Comparison of ENCODE assay signal across 8 cellular contexts in genomic region chr7:75878769-75879596, GRCh38. TPM values are rescaled to one million over a fixed set of nuclear protein-coding genes. Genes with fewer than 3 reads are reported as not detected.
DNase-seq lines count a peak whose midpoint lies in the region; ATAC-seq and TF ChIP-seq lines count a peak whose summit lies in the region.

TSS of gene RHBDD2 (plus strand) at chr7:75879034. CDS start at chr7:75879083, 49 bp downstream.

- peak within 1 kb of the TSS; percentile 98 for H3K4me2 ChIP-seq in osteoblast (ENCODE audit: insufficient read depth, low read length)

- 0 to 1% methylated on average over 28 to 54 of the region's 64 CpGs for WGBS in testis, 2 donors

- peaks cover 30% of the 10 kb centered on the region for H3K36me3 ChIP-seq in osteoblast (ENCODE audit: insufficient read depth, low read length)
- H3K36me3 ChIP-seq in testis (ENCODE audit: low read depth, missing control alignments) = no peaks in the 10 kb centered on the region

- H3K27ac ChIP-seq in osteoblast (ENCODE audit: low read depth, low read length) (peak within 1 kb of the TSS; percentile 83), testis (peak within 1 kb of the TSS; percentile 89 to 94)

- peaks cover 36% of the 10 kb centered on the region for H3K4me1 Mint-ChIP-seq in activated naive CD8-positive, alpha-beta T cell (ENCODE audit: low read depth)

- peaks cover 34% of the 10 kb centered on the region for H3K79me2 ChIP-seq in osteoblast (ENCODE audit: insufficient read depth, low read length)

- TF ChIP-seq POLR2A in testis (IDR thresholded peaks at IDR 0.05) = peak; percentile 86

- ATAC-seq in HG02678 (IDR thresholded peaks at IDR 0.05; ENCODE audit: unreplicated experiment) = peak; percentile 94

- H3K27ac Mint-ChIP-seq in activated naive CD8-positive, alpha-beta T cell = peak within 1 kb of the TSS; percentile 95

- no peaks in the 10 kb centered on the region for H3K9me3 ChIP-seq in osteoblast (ENCODE audit: low read depth, low read length)
- H3K9me3 ChIP-seq in testis = no peaks in the 10 kb centered on the region

- no peaks in the 10 kb centered on the region for H3K27me3 ChIP-seq in osteoblast (ENCODE audit: insufficient read depth, low read length)
- no peaks in the 10 kb centered on the region for H3K27me3 ChIP-seq in testis

- H2AFZ ChIP-seq in osteoblast (ENCODE audit: low read length) = peak within 1 kb of the TSS; percentile 91

- no peaks in the 10 kb centered on the region for H3K27me3 Mint-ChIP-seq in activated naive CD8-positive, alpha-beta T cell

- H3K4me1 ChIP-seq in osteoblast (ENCODE audit: insufficient read depth, low read length) (peaks cover 18% of the 10 kb centered on the region), testis (peaks cover 6% of the 10 kb centered on the region)

- H3K4me3 Mint-ChIP-seq in activated naive CD8-positive, alpha-beta T cell = peak within 1 kb of the TSS; percentile 99

- peak; percentile 99 for DNase-seq in GM10266 (ENCODE audit: extremely low spot score)
- peak; percentile 91 for DNase-seq in NCI-H1105 treated with DMSO at 0.1 percent for 48 hours (lab: John Stamatoyannopoulos, UW)
- peak; percentile 78 for DNase-seq in SKM-1 treated with dmso at 0.1 percent for 144 hours (lab: John Stamatoyannopoulos, UW; ENCODE audit: unreplicated experiment)
- peak; percentile 94 for DNase-seq in glomerular visceral epithelial cell (ENCODE audit: extremely low spot score)
- DNase-seq in osteoblast (ENCODE audit: insufficient read length, low spot score, missing footprints) = peak; percentile 99
- peak; percentile 95 for DNase-seq in testis

- peaks cover 12% of the 10 kb centered on the region for H4K20me1 ChIP-seq in osteoblast (ENCODE audit: insufficient read depth, low read length)

- intact Hi-C loops in testis (cut with DNase I; ENCODE audit: low total_unique reads) = no loop called here

- peaks cover 6% of the 10 kb centered on the region for H3K36me3 Mint-ChIP-seq in activated naive CD8-positive, alpha-beta T cell

- TF ChIP-seq CTCF in GM10266 (IDR thresholded peaks at IDR 0.05; ENCODE audit: control insufficient read depth, insufficient read depth, low read depth, missing control alignments) (peak; percentile 15), osteoblast (IDR thresholded peaks at IDR 0.05; ENCODE audit: extremely low read depth, low read depth, low read length) (no peak), testis (IDR thresholded peaks at IDR 0.05) (no peak)

- H3K4me3 ChIP-seq in osteoblast (ENCODE audit: insufficient read depth, low read length) = peak within 1 kb of the TSS; percentile 97
- peak within 1 kb of the TSS; percentile 90 to 92 for H3K4me3 ChIP-seq in testis

- H3K9me3 Mint-ChIP-seq in activated naive CD8-positive, alpha-beta T cell (ENCODE audit: low read depth) = no peaks in the 10 kb centered on the region

RNA-seq across cellular contexts. Expression of gene RHBDD2, which starts in this region (rescaled TPM):
- total RNA-seq in osteoblast (27.4 and 27.5 TPM in 2 replicates), testis (100 to 1,000 TPM; 106 to 109 TPM)
- 161 TPM for polyA plus RNA-seq in testis (ENCODE audit: insufficient read depth, low read depth, low replicate concordance)

Comparison
In these comparisons a context has a peak if more than half of its experiments do, and no peak if none do; other contexts are left out.
1. Peak in every context shown above with its lines: DNase-seq, ATAC-seq, H3K4me3 ChIP-seq and H3K27ac ChIP-seq.